Comparison of ENCODE assay signal across 1 cellular context in genomic region chr6:158022749-158023596, GRCh38.
TF ChIP-seq lines count a peak whose summit lies in the region.

No MANE protein-coding gene starts in this region.

TF ChIP-seq in HepG2, 621 proteins besides CTCF, POLR2A, EP300 and RAD21 (continues in another document):
- TF ChIP-seq ZNF460 (CRISPR knock-in tag; IDR thresholded peaks at IDR 0.05; ENCODE audit: borderline replicate concordance) = peak; percentile 93
- no peak for TF ChIP-seq TBL1XR1 (IDR thresholded peaks at IDR 0.05; ENCODE audit: borderline replicate concordance, low read length, partially characterized antibody)
- no peak for TF ChIP-seq ELK4 (CRISPR knock-in tag; IDR thresholded peaks at IDR 0.05; ENCODE audit: borderline replicate concordance)
- no peak for TF ChIP-seq HINFP (CRISPR knock-in tag; IDR thresholded peaks at IDR 0.05; ENCODE audit: low read depth)
- 0 out of 2 replicates have a peak, but pooled peaks have one; percentile 12 for TF ChIP-seq ZFX (CRISPR knock-in tag; IDR thresholded peaks at IDR 0.05; ENCODE audit: low read depth)
- no peak for TF ChIP-seq NRL (CRISPR knock-in tag; IDR thresholded peaks at IDR 0.05; ENCODE audit: borderline replicate concordance)
- TF ChIP-seq CREB1 (IDR thresholded peaks at IDR 0.05) = no peak
- TF ChIP-seq CREB1 (CRISPR knock-in tag; IDR thresholded peaks at IDR 0.05) = no peak
- TF ChIP-seq ZNF225 (CRISPR knock-in tag; IDR thresholded peaks at IDR 0.05) = no peak
- no peak for TF ChIP-seq PRMT3 (CRISPR knock-in tag; IDR thresholded peaks at IDR 0.05; ENCODE audit: borderline replicate concordance, low read depth)
- TF ChIP-seq ZNF362 (CRISPR knock-in tag; IDR thresholded peaks at IDR 0.05; ENCODE audit: borderline replicate concordance) = peak; percentile 22; the same call in 1 of the 2 replicates
- TF ChIP-seq SP4 (CRISPR knock-in tag; IDR thresholded peaks at IDR 0.05) = no peak
- TF ChIP-seq NFE2L1 (CRISPR knock-in tag; IDR thresholded peaks at IDR 0.05; ENCODE audit: borderline replicate concordance) = no peak
- no peak for TF ChIP-seq SMARCE1 (IDR thresholded peaks at IDR 0.05; ENCODE audit: borderline replicate concordance)
- no peak for TF ChIP-seq MAZ (IDR thresholded peaks at IDR 0.05; ENCODE audit: borderline replicate concordance, low read depth, low read length)
- no peak for TF ChIP-seq MAZ (CRISPR knock-in tag; IDR thresholded peaks at IDR 0.05; ENCODE audit: low read depth)
- no peak for TF ChIP-seq TGIF2 (CRISPR knock-in tag; IDR thresholded peaks at IDR 0.05)
- TF ChIP-seq ZNF687 (CRISPR knock-in tag; IDR thresholded peaks at IDR 0.05) = peak; percentile 69
- no peak for TF ChIP-seq PCBP1 (IDR thresholded peaks at IDR 0.05; ENCODE audit: borderline replicate concordance, low read depth, low read length)
- TF ChIP-seq ZNF720 (CRISPR knock-in tag; IDR thresholded peaks at IDR 0.05) = no peak
- TF ChIP-seq GLMP (CRISPR knock-in tag; IDR thresholded peaks at IDR 0.05; ENCODE audit: borderline replicate concordance) = no peak
- TF ChIP-seq SPEN (CRISPR knock-in tag; IDR thresholded peaks at IDR 0.05; ENCODE audit: low read depth) = no peak
- no peak for TF ChIP-seq FUBP1 (CRISPR knock-in tag; IDR thresholded peaks at IDR 0.05; ENCODE audit: borderline replicate concordance)
- no peak for TF ChIP-seq ARID4A (CRISPR knock-in tag; IDR thresholded peaks at IDR 0.05; ENCODE audit: borderline replicate concordance)
- TF ChIP-seq NBN (conservative IDR thresholded peaks at IDR 0.05) = no peak
- no peak for TF ChIP-seq ZNF792 (CRISPR knock-in tag; IDR thresholded peaks at IDR 0.05)
- no peak for TF ChIP-seq ZNF660 (CRISPR knock-in tag; IDR thresholded peaks at IDR 0.05; ENCODE audit: borderline replicate concordance, low read depth)
- no peak for TF ChIP-seq ZNF562 (CRISPR knock-in tag; IDR thresholded peaks at IDR 0.05; ENCODE audit: borderline replicate concordance)
- peak; percentile 17; the same call in 1 of the 2 replicates for TF ChIP-seq PITX1 (CRISPR knock-in tag; IDR thresholded peaks at IDR 0.05)
- no peak for TF ChIP-seq JDP2 (CRISPR knock-in tag; IDR thresholded peaks at IDR 0.05; ENCODE audit: borderline replicate concordance)
- peak; percentile 6; the same call in 1 of the 2 replicates for TF ChIP-seq ZMYM3 (CRISPR knock-in tag; IDR thresholded peaks at IDR 0.05)
- TF ChIP-seq AKNA (CRISPR knock-in tag; IDR thresholded peaks at IDR 0.05; ENCODE audit: borderline replicate concordance) = no peak
- TF ChIP-seq ZNF552 (CRISPR knock-in tag; IDR thresholded peaks at IDR 0.05; ENCODE audit: borderline replicate concordance) = 0 out of 2 replicates have a peak, but pooled peaks have one; percentile 53
- TF ChIP-seq NR1H2 (CRISPR knock-in tag; IDR thresholded peaks at IDR 0.05; ENCODE audit: borderline replicate concordance, low read depth) = no peak
- no peak for TF ChIP-seq SCMH1 (CRISPR knock-in tag; IDR thresholded peaks at IDR 0.05; ENCODE audit: borderline replicate concordance)
- TF ChIP-seq ZBTB38 (CRISPR knock-in tag; IDR thresholded peaks at IDR 0.05) = peak; percentile 54; the same call in 1 of the 2 replicates
- no peak for TF ChIP-seq DPF2 (CRISPR knock-in tag; IDR thresholded peaks at IDR 0.05; ENCODE audit: borderline replicate concordance, low read depth)
